ENCODE assay signal across 26 cellular contexts in the genomic region with DNA sequence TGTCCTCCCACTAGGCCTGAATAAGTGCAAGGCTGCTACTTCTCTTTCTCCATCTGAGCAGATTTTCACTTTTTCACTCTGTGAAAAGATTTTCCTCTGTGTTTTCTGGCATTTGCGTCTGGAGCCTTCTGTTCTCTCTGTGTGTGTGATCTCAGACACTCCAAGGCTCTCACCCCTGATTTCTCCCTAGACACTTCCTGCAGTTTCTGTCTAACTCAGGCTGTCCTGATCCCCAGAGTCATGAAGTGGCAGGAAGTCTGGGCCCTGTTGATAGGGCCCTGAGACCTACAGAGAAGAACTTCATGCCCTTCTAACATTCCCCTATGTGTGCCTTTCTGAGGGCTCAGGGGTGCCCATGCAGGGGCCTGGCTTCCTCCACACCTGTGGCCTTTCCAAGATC. TPM values are rescaled to one million over a fixed set of nuclear protein-coding genes. Genes with fewer than 3 reads are reported as not detected.
"Had no signal": no experiment of that assay in that cellular context is flagged by ENCODE, and none has a peak within 500 bp of the region (broad histone marks: within the 10 kb centered on the region; RNA-seq: fewer than 3 reads in every experiment).

No MANE protein-coding gene starts in this region.

- H3K9me3 Mint-ChIP-seq: activated B cell treated with CpG ODN at 0.5 μM for 24 hours; activated CD4-positive, alpha-beta memory T cell treated with anti-CD3 and anti-CD28 coated beads for 36 hours; central memory CD8-positive, alpha-beta T cell; stimulated activated naive CD8-positive, alpha-beta T cell treated with anti-CD3 and anti-CD28 coated beads, Interleukin-15, amount 100 ng/mL, for 72 hours had no signal

- H3K4me3 Mint-ChIP-seq: activated B cell treated with CpG ODN at 0.5 μM for 24 hours; activated CD4-positive, alpha-beta memory T cell treated with anti-CD3 and anti-CD28 coated beads for 36 hours; central memory CD8-positive, alpha-beta T cell; naive B cell; stimulated activated naive CD8-positive, alpha-beta T cell treated with anti-CD3 and anti-CD28 coated beads, Interleukin-15, amount 100 ng/mL, for 72 hours had no signal

- H3K4me1 Mint-ChIP-seq: activated B cell treated with CpG ODN at 0.5 μM for 24 hours; stimulated activated naive CD8-positive, alpha-beta T cell treated with anti-CD3 and anti-CD28 coated beads, Interleukin-15, amount 100 ng/mL, for 72 hours had no signal

- H3K27ac Mint-ChIP-seq: activated B cell treated with CpG ODN at 0.5 μM for 24 hours; activated CD4-positive, alpha-beta memory T cell treated with anti-CD3 and anti-CD28 coated beads for 36 hours; naive B cell had no signal

- H3K36me3 Mint-ChIP-seq: activated CD4-positive, alpha-beta memory T cell treated with anti-CD3 and anti-CD28 coated beads for 36 hours had no signal

- H3K27ac ChIP-seq: brain microvascular endothelial cell, esophagus muscularis mucosa, gastroesophageal sphincter, psoas muscle, right lobe of liver, suprapubic skin, vagina had no signal

- ATAC-seq: gastroesophageal sphincter; psoas muscle; stimulated activated naive CD8-positive, alpha-beta T cell treated with anti-CD3 and anti-CD28 coated beads, Interleukin-15, amount 100 ng/mL, for 72 hours had no signal

- H3K36me3 ChIP-seq: brain microvascular endothelial cell, esophagus muscularis mucosa, gastroesophageal sphincter, right lobe of liver, suprapubic skin, vagina had no signal

- H3K9me3 ChIP-seq: esophagus muscularis mucosa, gastroesophageal sphincter, psoas muscle, right lobe of liver, suprapubic skin, vagina had no signal

- H3K4me1 ChIP-seq: esophagus muscularis mucosa, gastroesophageal sphincter, psoas muscle, right lobe of liver, suprapubic skin, vagina had no signal

- H3K27me3 ChIP-seq: brain microvascular endothelial cell, right lobe of liver, vagina had no signal

- DNase-seq: activated B cell treated with CpG ODN at 0.5 μM for 24 hours; activated CD4-positive, alpha-beta memory T cell treated with anti-CD3 and anti-CD28 coated beads for 36 hours; activated CD4-positive, alpha-beta T cell treated with anti-CD3 and anti-CD28 coated beads for 4 hours; activated CD8-positive, alpha-beta memory T cell treated with anti-CD3 and anti-CD28 coated beads, Interleukin-2, amount 50 U/mL, for 4 hours; activated effector memory CD4-positive, alpha-beta T cell treated with anti-CD3 and anti-CD28 coated beads, Interleukin-2, amount 50 U/mL, for 16 hours; activated naive CD4-positive, alpha-beta T cell treated with anti-CD3 and anti-CD28 coated beads, Interleukin-2, amount 50 U/mL, for 16 hours; activated T-cell treated with anti-CD3 and anti-CD28 coated beads, Interleukin-2, amount 50 U/mL, for 48 hours; brain microvascular endothelial cell; cortex of kidney; effector CD8-positive, alpha-beta T cell; mammary epithelial cell; naive B cell; psoas muscle; right lobe of liver; stimulated activated CD4-positive, alpha-beta T cell treated with anti-CD3 and anti-CD28 coated beads, Interleukin-4, amount 100 ng/mL, for 1 hour; stimulated activated naive CD8-positive, alpha-beta T cell treated with anti-CD3 and anti-CD28 coated beads, Interleukin-15, amount 100 ng/mL, for 72 hours; trophoblast cell had no signal

- H3K4me3 ChIP-seq: esophagus muscularis mucosa, gastroesophageal sphincter, psoas muscle, right lobe of liver, smooth muscle cell, suprapubic skin, vagina had no signal

RNA-seq across cellular contexts. Expression of a gene that starts 37.2 kb away (rescaled TPM):
- total RNA-seq: activated B cell treated with CpG ODN at 0.5 μM for 24 hours; activated CD4-positive, alpha-beta memory T cell treated with anti-CD3 and anti-CD28 coated beads for 36 hours; endothelial cell of umbilical vein; mammary epithelial cell; osteocyte; smooth muscle cell; suprapubic skin; T-helper 1 cell treated with Interleukin-12 subunit alpha and Interleukin-12 subunit beta and Interleukin-4 antibody, amounts not matched to agents 30 ng/mL and 1 ng/mL, for 36 hours had no signal
- polyA plus RNA-seq: endothelial cell of umbilical vein, mammary epithelial cell, smooth muscle cell had no signal

RNA-seq across cellular contexts. Expression of a gene that starts 45.6 kb away (rescaled TPM):
- total RNA-seq: activated B cell treated with CpG ODN at 0.5 μM for 24 hours, endothelial cell of umbilical vein, mammary epithelial cell, osteocyte, smooth muscle cell had no signal
- polyA plus RNA-seq: endothelial cell of umbilical vein, smooth muscle cell had no signal

RNA-seq across cellular contexts. Expression of a gene that starts 54.6 kb away (rescaled TPM):
- total RNA-seq: endothelial cell of umbilical vein, mammary epithelial cell, osteocyte, smooth muscle cell had no signal
- polyA plus RNA-seq: endothelial cell of umbilical vein, mammary epithelial cell, smooth muscle cell had no signal
